In genomic region chr16:51243836-51244483, GRCh38 we compare ENCODE assay signal across 1 cellular context.
TF ChIP-seq lines count a peak whose summit lies in the region.

No MANE protein-coding gene starts in this region.

TF ChIP-seq in HEK293, 187 proteins besides CTCF, POLR2A, EP300 and RAD21 (continued from another document and continues in another):
- TF ChIP-seq, protein P1, sequence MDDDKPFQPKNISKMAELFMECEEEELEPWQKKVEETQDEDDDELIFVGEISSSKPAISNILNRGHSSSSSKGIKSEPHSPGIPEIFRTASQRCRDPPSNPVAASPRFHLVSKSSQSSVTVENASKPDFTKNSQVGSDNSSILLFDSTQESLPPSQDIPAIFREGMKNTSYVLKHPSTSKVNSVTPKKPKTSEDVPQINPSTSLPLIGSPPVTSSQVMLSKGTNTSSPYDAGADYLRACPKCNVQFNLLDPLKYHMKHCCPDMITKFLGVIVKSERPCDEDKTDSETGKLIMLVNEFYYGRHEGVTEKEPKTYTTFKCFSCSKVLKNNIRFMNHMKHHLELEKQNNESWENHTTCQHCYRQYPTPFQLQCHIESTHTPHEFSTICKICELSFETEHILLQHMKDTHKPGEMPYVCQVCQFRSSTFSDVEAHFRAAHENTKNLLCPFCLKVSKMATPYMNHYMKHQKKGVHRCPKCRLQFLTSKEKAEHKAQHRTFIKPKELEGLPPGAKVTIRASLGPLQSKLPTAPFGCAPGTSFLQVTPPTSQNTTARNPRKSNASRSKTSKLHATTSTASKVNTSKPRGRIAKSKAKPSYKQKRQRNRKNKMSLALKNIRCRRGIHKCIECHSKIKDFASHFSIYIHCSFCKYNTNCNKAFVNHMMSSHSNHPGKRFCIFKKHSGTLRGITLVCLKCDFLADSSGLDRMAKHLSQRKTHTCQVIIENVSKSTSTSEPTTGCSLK (tag by site-specific recombination; IDR thresholded peaks at IDR 0.05), result no peak
- TF ChIP-seq, protein P2, sequence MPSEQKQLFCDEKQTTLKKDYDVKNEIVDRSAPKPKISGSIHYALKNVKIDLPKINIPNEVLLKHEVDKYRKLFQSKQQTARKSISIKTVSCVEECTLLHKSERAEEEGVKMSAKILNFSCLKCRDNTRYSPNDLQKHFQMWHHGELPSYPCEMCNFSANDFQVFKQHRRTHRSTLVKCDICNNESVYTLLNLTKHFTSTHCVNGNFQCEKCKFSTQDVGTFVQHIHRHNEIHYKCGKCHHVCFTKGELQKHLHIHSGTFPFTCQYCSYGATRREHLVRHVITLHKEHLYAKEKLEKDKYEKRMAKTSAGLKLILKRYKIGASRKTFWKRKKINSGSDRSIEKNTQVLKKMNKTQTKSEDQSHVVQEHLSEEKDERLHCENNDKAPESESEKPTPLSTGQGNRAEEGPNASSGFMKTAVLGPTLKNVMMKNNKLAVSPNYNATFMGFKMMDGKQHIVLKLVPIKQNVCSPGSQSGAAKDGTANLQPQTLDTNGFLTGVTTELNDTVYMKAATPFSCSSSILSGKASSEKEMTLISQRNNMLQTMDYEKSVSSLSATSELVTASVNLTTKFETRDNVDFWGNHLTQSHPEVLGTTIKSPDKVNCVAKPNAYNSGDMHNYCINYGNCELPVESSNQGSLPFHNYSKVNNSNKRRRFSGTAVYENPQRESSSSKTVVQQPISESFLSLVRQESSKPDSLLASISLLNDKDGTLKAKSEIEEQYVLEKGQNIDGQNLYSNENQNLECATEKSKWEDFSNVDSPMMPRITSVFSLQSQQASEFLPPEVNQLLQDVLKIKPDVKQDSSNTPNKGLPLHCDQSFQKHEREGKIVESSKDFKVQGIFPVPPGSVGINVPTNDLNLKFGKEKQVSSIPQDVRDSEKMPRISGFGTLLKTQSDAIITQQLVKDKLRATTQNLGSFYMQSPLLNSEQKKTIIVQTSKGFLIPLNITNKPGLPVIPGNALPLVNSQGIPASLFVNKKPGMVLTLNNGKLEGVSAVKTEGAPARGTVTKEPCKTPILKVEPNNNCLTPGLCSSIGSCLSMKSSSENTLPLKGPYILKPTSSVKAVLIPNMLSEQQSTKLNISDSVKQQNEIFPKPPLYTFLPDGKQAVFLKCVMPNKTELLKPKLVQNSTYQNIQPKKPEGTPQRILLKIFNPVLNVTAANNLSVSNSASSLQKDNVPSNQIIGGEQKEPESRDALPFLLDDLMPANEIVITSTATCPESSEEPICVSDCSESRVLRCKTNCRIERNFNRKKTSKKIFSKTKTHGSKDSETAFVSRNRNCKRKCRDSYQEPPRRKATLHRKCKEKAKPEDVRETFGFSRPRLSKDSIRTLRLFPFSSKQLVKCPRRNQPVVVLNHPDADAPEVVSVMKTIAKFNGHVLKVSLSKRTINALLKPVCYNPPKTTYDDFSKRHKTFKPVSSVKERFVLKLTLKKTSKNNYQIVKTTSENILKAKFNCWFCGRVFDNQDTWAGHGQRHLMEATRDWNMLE (tag by site-specific recombination; conservative IDR thresholded peaks at IDR 0.05; ENCODE audit: low read depth), result no peak
- TF ChIP-seq ZNF302 (tag by site-specific recombination; IDR thresholded peaks at IDR 0.05; ENCODE audit: low read depth) (no peak), ZNF19 (tag by site-specific recombination; IDR thresholded peaks at IDR 0.05; ENCODE audit: low read depth) (no peak), ZNF157 (tag by site-specific recombination; IDR thresholded peaks at IDR 0.05) (no peak), ZNF707 (tag by site-specific recombination; IDR thresholded peaks at IDR 0.05) (no peak), PRDM2 (tag by site-specific recombination; IDR thresholded peaks at IDR 0.05; ENCODE audit: borderline replicate concordance) (no peak), KLF8 (tag by site-specific recombination; IDR thresholded peaks at IDR 0.05) (no peak), ZNF26 (tag by site-specific recombination; IDR thresholded peaks at IDR 0.05) (no peak), ZNF366 (tag by site-specific recombination; conservative IDR thresholded peaks at IDR 0.05) (peak; percentile 51; the same call in 1 of the 2 replicates), ZBTB17 (tag by site-specific recombination; IDR thresholded peaks at IDR 0.05) (no peak), GLI2 (tag by site-specific recombination; IDR thresholded peaks at IDR 0.05; ENCODE audit: borderline replicate concordance, low read depth) (peak; percentile 80; the same call in 1 of the 2 replicates), ZNF423 (tag by site-specific recombination; IDR thresholded peaks at IDR 0.05) (no peak), ZNF521 (tag by site-specific recombination; IDR thresholded peaks at IDR 0.05) (no peak), FEZF1 (tag by site-specific recombination; IDR thresholded peaks at IDR 0.05) (peak; percentile 98), ZNF175 (tag by site-specific recombination; IDR thresholded peaks at IDR 0.05) (no peak), MEIS1 (CRISPR knock-in tag; IDR thresholded peaks at IDR 0.05; ENCODE audit: borderline replicate concordance) (no peak), ZNF558 (tag by site-specific recombination; IDR thresholded peaks at IDR 0.05) (no peak), ZNF692 (tag by site-specific recombination; IDR thresholded peaks at IDR 0.05) (no peak), ZNF132 (tag by site-specific recombination; IDR thresholded peaks at IDR 0.05; ENCODE audit: borderline replicate concordance) (no peak), ZBTB8A (tag by site-specific recombination; IDR thresholded peaks at IDR 0.05) (no peak), ZNF211 (tag by site-specific recombination; IDR thresholded peaks at IDR 0.05; ENCODE audit: low read depth) (no peak), ZNF624 (tag by site-specific recombination; IDR thresholded peaks at IDR 0.05) (no peak), ZNF621 (tag by site-specific recombination; IDR thresholded peaks at IDR 0.05) (no peak)
- TF ChIP-seq, protein P3, sequence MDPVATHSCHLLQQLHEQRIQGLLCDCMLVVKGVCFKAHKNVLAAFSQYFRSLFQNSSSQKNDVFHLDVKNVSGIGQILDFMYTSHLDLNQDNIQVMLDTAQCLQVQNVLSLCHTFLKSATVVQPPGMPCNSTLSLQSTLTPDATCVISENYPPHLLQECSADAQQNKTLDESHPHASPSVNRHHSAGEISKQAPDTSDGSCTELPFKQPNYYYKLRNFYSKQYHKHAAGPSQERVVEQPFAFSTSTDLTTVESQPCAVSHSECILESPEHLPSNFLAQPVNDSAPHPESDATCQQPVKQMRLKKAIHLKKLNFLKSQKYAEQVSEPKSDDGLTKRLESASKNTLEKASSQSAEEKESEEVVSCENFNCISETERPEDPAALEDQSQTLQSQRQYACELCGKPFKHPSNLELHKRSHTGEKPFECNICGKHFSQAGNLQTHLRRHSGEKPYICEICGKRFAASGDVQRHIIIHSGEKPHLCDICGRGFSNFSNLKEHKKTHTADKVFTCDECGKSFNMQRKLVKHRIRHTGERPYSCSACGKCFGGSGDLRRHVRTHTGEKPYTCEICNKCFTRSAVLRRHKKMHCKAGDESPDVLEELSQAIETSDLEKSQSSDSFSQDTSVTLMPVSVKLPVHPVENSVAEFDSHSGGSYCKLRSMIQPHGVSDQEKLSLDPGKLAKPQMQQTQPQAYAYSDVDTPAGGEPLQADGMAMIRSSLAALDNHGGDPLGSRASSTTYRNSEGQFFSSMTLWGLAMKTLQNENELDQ (tag by site-specific recombination; IDR thresholded peaks at IDR 0.05; ENCODE audit: low read depth), result no peak
- TF ChIP-seq, protein P4, sequence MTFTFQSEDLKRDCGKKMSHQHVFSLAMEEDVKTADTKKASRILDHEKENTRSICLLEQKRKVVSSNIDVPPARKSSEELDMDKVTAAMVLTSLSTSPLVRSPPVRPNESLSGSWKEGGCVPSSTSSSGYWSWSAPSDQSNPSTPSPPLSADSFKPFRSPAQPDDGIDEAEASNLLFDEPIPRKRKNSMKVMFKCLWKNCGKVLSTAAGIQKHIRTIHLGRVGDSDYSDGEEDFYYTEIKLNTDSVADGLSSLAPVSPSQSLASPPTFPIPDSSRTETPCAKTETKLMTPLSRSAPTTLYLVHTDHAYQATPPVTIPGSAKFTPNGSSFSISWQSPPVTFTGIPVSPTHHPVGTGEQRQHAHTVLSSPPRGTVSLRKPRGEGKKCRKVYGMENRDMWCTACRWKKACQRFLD (tag by site-specific recombination; IDR thresholded peaks at IDR 0.05), result no peak
- TF ChIP-seq, protein P5, sequence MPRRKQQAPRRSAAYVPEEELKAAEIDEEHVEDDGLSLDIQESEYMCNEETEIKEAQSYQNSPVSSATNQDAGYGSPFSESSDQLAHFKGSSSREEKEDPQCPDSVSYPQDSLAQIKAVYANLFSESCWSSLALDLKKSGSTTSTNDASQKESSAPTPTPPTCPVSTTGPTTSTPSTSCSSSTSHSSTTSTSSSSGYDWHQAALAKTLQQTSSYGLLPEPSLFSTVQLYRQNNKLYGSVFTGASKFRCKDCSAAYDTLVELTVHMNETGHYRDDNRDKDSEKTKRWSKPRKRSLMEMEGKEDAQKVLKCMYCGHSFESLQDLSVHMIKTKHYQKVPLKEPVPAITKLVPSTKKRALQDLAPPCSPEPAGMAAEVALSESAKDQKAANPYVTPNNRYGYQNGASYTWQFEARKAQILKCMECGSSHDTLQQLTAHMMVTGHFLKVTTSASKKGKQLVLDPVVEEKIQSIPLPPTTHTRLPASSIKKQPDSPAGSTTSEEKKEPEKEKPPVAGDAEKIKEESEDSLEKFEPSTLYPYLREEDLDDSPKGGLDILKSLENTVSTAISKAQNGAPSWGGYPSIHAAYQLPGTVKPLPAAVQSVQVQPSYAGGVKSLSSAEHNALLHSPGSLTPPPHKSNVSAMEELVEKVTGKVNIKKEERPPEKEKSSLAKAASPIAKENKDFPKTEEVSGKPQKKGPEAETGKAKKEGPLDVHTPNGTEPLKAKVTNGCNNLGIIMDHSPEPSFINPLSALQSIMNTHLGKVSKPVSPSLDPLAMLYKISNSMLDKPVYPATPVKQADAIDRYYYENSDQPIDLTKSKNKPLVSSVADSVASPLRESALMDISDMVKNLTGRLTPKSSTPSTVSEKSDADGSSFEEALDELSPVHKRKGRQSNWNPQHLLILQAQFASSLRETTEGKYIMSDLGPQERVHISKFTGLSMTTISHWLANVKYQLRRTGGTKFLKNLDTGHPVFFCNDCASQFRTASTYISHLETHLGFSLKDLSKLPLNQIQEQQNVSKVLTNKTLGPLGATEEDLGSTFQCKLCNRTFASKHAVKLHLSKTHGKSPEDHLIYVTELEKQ (tag by site-specific recombination; IDR thresholded peaks at IDR 0.05; ENCODE audit: borderline replicate concordance), result peak; percentile 46; the same call in 1 of the 2 replicates
- TF ChIP-seq, protein P6, sequence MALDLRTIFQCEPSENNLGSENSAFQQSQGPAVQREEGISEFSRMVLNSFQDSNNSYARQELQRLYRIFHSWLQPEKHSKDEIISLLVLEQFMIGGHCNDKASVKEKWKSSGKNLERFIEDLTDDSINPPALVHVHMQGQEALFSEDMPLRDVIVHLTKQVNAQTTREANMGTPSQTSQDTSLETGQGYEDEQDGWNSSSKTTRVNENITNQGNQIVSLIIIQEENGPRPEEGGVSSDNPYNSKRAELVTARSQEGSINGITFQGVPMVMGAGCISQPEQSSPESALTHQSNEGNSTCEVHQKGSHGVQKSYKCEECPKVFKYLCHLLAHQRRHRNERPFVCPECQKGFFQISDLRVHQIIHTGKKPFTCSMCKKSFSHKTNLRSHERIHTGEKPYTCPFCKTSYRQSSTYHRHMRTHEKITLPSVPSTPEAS (tag by site-specific recombination; IDR thresholded peaks at IDR 0.05), result no peak
